ENCODE assay signal across 8 cellular contexts in the genomic region with DNA sequence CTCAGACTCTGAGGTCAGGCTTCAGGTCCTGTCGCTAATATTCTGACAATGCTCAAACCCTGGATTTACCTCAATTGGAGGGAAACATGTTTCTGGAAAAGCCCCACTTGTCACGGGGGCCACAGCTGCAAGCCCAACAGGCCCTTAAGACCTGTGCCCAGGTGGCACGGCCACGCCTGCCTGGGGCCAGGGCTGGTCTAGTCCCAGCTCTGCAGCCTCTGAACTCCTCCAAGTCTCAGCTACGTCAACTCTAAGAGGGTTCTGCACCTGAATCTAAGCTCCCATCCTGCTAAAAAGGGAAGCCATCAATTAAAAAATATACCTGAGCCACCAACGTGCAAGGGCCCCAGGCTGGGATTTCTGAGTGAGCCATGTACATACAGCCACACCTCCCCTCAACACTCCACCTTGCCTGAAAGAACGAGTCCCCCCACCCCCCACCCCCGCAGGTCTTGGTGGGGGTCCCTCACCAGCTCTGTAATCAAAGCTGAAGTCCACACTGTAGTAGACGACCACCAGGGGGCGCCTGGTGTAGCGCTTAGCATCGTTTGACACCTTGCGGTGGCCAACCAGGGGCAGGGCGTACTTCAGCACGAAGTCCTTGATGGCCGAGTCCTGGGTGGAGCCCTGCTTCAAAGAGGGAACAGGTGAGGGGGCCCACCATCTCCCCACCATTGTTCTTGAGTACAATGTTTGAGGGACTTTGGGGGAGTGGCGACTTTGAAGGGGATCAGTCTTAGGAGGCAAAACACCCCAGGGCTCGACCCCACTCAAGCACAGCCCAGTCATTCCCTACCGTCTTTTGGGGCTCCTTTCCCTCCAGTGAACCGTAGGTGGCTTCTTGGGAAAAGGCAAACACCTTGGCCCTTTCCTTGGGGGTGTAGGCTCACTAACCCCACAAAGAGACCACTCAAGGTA. TPM values are rescaled to one million over a fixed set of nuclear protein-coding genes. Genes with fewer than 3 reads are reported as not detected.
DNase-seq lines count a peak whose midpoint lies in the region; ATAC-seq and TF ChIP-seq lines count a peak whose summit lies in the region.

No MANE protein-coding gene starts in this region.

- H3K27ac ChIP-seq in PC-9 = no peak overlapping the region
- H3K27ac ChIP-seq in foreskin keratinocyte = no peak overlapping the region
- no peak overlapping the region for H3K27ac ChIP-seq in ovary
- no peak overlapping the region for H3K27ac ChIP-seq in tibial nerve

- H3K4me3 ChIP-seq in PC-9 = no peak overlapping the region
- no peak overlapping the region for H3K4me3 ChIP-seq in ovary
- H3K4me3 ChIP-seq in tibial nerve = no peak overlapping the region

- TF ChIP-seq POLR2A in GM18505 (IDR thresholded peaks at IDR 0.05; ENCODE audit: borderline replicate concordance, extremely low read depth, insufficient read depth, insufficient read length) (no peak), ovary (IDR thresholded peaks at IDR 0.05) (no peak), tibial nerve (IDR thresholded peaks at IDR 0.05) (no peak)

- no TSS peak for BruUV-seq in PC-9 (replicated peaks; lab: Mats Ljungman, UMichigan)

- no peaks in the 10 kb centered on the region for H3K9me2 ChIP-seq in PC-9 (ENCODE audit: insufficient read depth)

- ATAC-seq in GM18505 (IDR thresholded peaks at IDR 0.05; ENCODE audit: unreplicated experiment) (peak; percentile 68), HG03432 (IDR thresholded peaks at IDR 0.05; ENCODE audit: unreplicated experiment) (peak; percentile 80), foreskin keratinocyte (peak; percentile 74)
- peak; percentile 92 for ATAC-seq in activated T-helper 17 cell treated with anti-CD3 and anti-CD28 coated beads, Interleukin-2, amount 50 U/mL, for 72 hours (replicated peaks)

- H3K27me3 ChIP-seq in PC-9 (ENCODE audit: insufficient read depth, low read depth) (no peaks in the 10 kb centered on the region), foreskin keratinocyte (no peaks in the 10 kb centered on the region), ovary (no peaks in the 10 kb centered on the region), tibial nerve (no peaks in the 10 kb centered on the region)

- DNase-seq in 8988T = peak; percentile 44
- DNase-seq in PC-9 = peak in 1 of 2 experiments; percentile 37
- DNase-seq in foreskin keratinocyte = no peak
- DNase-seq in ovary = peak; percentile 81 to 90 (median 88)
- peak; percentile 76 to 85 for DNase-seq in tibial nerve (ENCODE audit: low spot score in 2 of 2)

- no peak overlapping the region for H3K27ac Mint-ChIP-seq in activated T-helper 17 cell treated with anti-CD3 and anti-CD28 coated beads, Interleukin-2, amount 50 U/mL, for 72 hours

- TF ChIP-seq EP300 in ovary (IDR thresholded peaks at IDR 0.05) (no peak), tibial nerve (IDR thresholded peaks at IDR 0.05) (no peak)

- no peak overlapping the region for H3K4me2 ChIP-seq in PC-9

- H3K79me2 ChIP-seq in PC-9 (ENCODE audit: low read depth) = no peaks in the 10 kb centered on the region

- H3K9me3 ChIP-seq in PC-9 (ENCODE audit: insufficient read depth, low read depth) (no peaks in the 10 kb centered on the region), ovary (no peaks in the 10 kb centered on the region), tibial nerve (no peaks in the 10 kb centered on the region)

- no peaks in the 10 kb centered on the region for H3K9me3 Mint-ChIP-seq in activated T-helper 17 cell treated with anti-CD3 and anti-CD28 coated beads, Interleukin-2, amount 50 U/mL, for 72 hours

- H4K20me1 ChIP-seq in PC-9 (ENCODE audit: insufficient read depth) = peaks cover 13% of the 10 kb centered on the region

- no peaks in the 10 kb centered on the region for H3K4me1 Mint-ChIP-seq in activated T-helper 17 cell treated with anti-CD3 and anti-CD28 coated beads, Interleukin-2, amount 50 U/mL, for 72 hours

- no peaks in the 10 kb centered on the region for H3K27me3 Mint-ChIP-seq in activated T-helper 17 cell treated with anti-CD3 and anti-CD28 coated beads, Interleukin-2, amount 50 U/mL, for 72 hours

- TF ChIP-seq CTCF in PC-9 (conservative IDR thresholded peaks at IDR 0.05) (peak; percentile 85), foreskin keratinocyte (conservative IDR thresholded peaks at IDR 0.05) (peak; percentile 75), ovary (IDR thresholded peaks at IDR 0.05) (peak; percentile 77 to 88 (median 83)), tibial nerve (IDR thresholded peaks at IDR 0.05) (peak; percentile 76 to 91 (median 86))

- 44 to 52% (median 44%) methylated on average over 20 of the region's 20 CpGs for WGBS in ovary, 3 donors
- 42 to 72% methylated on average over 12 to 20 of the region's 20 CpGs for WGBS in tibial nerve, 2 donors

- H3F3A ChIP-seq in PC-9 (ENCODE audit: insufficient read depth, low read depth) = peaks cover 21% of the 10 kb centered on the region; the same call in 1 of the 2 replicates

- H3K4me1 ChIP-seq in PC-9 (replicated peaks; ENCODE audit: insufficient read depth) (no peaks in the 10 kb centered on the region), foreskin keratinocyte (no peaks in the 10 kb centered on the region), ovary (ENCODE audit: insufficient read depth) (no peaks in the 10 kb centered on the region), tibial nerve (peaks cover 0 to 10% (median 0%) of the 10 kb centered on the region in 4 donors)

- CTCF ChIA-PET in PC-9 (lab: Charles Lee) = interaction anchor here (0.6 to 1.8 kb wide), 4 partner anchors 23 to 743 kb away, joined by 3 to 7 read pairs (median 5); no protein-coding TSS in a partner anchor

- peaks cover 87% of the 10 kb centered on the region for H3K36me3 Mint-ChIP-seq in activated T-helper 17 cell treated with anti-CD3 and anti-CD28 coated beads, Interleukin-2, amount 50 U/mL, for 72 hours (ENCODE audit: low read depth)

- POLR2A ChIA-PET in PC-9 (lab: Charles Lee; ENCODE audit: unreplicated experiment) = no interaction called here

- H3K4me3 Mint-ChIP-seq in activated T-helper 17 cell treated with anti-CD3 and anti-CD28 coated beads, Interleukin-2, amount 50 U/mL, for 72 hours = no peak overlapping the region

- intact Hi-C loops in PC-9 (cut with micrococcal nuclease; ENCODE audit: unreplicated experiment) = loop anchor here (5.0 kb wide), 1 partner anchor 62 kb away; no protein-coding TSS in a partner anchor
- intact Hi-C loops in ovary (cut with DNase I) = loop anchor here (2.0 to 10.0 kb wide), 7 partner anchors 21 to 89 kb away; a partner anchor contains a TSS

- H2AFZ ChIP-seq in PC-9 = no peak overlapping the region

- H3K36me3 ChIP-seq in PC-9 (ENCODE audit: low read depth) (peaks cover 61% of the 10 kb centered on the region), ovary (no peaks in the 10 kb centered on the region), tibial nerve (peaks cover 0 to 90% (median 20%) of the 10 kb centered on the region in 3 donors)

RNA-seq across cellular contexts. Expression of a gene that starts 22.6 kb away (rescaled TPM):
- total RNA-seq in PC-9 (2021) (200 and 221 TPM in 2 replicates), foreskin keratinocyte (261 and 283 TPM in 2 replicates), ovary (100 to 1,000 TPM in 2 of 7 donors, 10 to 100 TPM in 5; 49.6 to 130 (median 72.4) TPM), tibial nerve (100 to 1,000 TPM in 1 of 4 donors, 10 to 100 TPM in 3; 40.4 to 124 (median 45.2) TPM)
- total RNA-seq in activated T-helper 17 cell treated with anti-CD3 and anti-CD28 coated beads, Interleukin-2, amount 50 U/mL, for 72 hours = 10 to 100 TPM; 54.2 to 95.7 TPM
- polyA plus RNA-seq in foreskin keratinocyte (179 and 181 TPM in 2 replicates), ovary (10 to 100 TPM; 52.2 to 78.5 TPM)

Comparison
In these comparisons a context has a peak if more than half of its experiments do, and no peak if none do; other contexts are left out.
1. DNase-seq: peak in 8988T (single experiment), ovary (5 of 5) and tibial nerve (2 of 2); none in foreskin keratinocyte (0 of 2).
2. Peak in every context shown above with its lines, with median percentiles within 50 percentile points of each other: ATAC-seq and CTCF ChIP-seq.